Comparison of ENCODE assay signal across 33 cellular contexts in the genomic region with DNA sequence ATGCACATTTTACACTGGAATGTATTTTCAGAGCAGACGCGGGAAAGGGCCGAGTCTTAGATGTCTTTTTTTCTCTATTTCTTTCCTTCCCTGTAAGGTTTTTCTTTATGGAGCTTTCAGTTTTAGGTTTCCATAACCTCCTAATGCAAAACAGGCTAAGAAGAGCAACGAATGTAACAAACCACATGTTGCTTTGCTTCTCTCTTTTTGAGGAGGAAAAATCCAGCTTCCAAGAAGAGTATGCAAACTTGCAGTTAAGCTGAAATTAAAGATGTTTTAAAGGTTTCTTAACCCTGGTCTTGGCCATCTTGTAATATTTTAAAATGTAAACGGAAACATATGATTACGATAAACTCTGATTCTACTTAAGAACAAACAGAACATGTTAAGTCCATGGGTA.
"Had no signal": no experiment of that assay in that cellular context is flagged by ENCODE, and none has a peak within 500 bp of the region (broad histone marks: within the 10 kb centered on the region; RNA-seq: fewer than 3 reads in every experiment).

No MANE protein-coding gene starts in this region.

- H3K27me3 ChIP-seq: ascending aorta, breast epithelium, Peyer's patch had no signal

- H3K4me2 ChIP-seq: SK-N-SH had no signal

- H3K27ac ChIP-seq: ascending aorta, breast epithelium, Peyer's patch, SJSA1 had no signal

- H3K4me3 ChIP-seq: ascending aorta, breast epithelium, Peyer's patch, SJSA1 had no signal

- H3K9ac ChIP-seq: SK-N-SH had no signal

- H3K36me3 Mint-ChIP-seq: activated naive CD8-positive, alpha-beta T cell treated with anti-CD3 and anti-CD28 coated beads for 36 hours had no signal

- H3K4me1 Mint-ChIP-seq: activated CD4-positive, alpha-beta T cell treated with anti-CD3 and anti-CD28 coated beads, Interleukin-2, amount 10 ng/mL, durations not matched to agents 24 days and 14 days; activated naive CD8-positive, alpha-beta T cell treated with anti-CD3 and anti-CD28 coated beads for 36 hours; activated T-helper 17 cell treated with anti-CD3 and anti-CD28 coated beads, Interleukin-2, amount 50 U/mL, for 72 hours had no signal

- H3K27ac Mint-ChIP-seq: activated CD4-positive, alpha-beta T cell treated with anti-CD3 and anti-CD28 coated beads, Interleukin-2, amount 10 ng/mL, durations not matched to agents 24 days and 14 days; activated CD8-positive, alpha-beta T cell treated with anti-CD3 and anti-CD28 coated beads for 36 hours; activated naive CD8-positive, alpha-beta T cell treated with anti-CD3 and anti-CD28 coated beads for 36 hours; activated T-cell treated with anti-CD3 and anti-CD28 coated beads, Interleukin-2, amount 50 U/mL, for 72 hours; activated T-helper 17 cell treated with anti-CD3 and anti-CD28 coated beads, Interleukin-2, amount 50 U/mL, for 72 hours; T-helper 1 cell treated with Interleukin-12 subunit alpha and Interleukin-12 subunit beta and Interleukin-4 antibody, amounts not matched to agents 30 μg/mL and 1 μg/mL, for 36 hours; T-helper 2 cell treated with Interferon-gamma antibody and Interleukin-4, amounts not matched to agents 5 μg/mL and 100 μg/mL, for 36 hours had no signal

- H3K9me3 ChIP-seq: ascending aorta, breast epithelium, Peyer's patch, SJSA1, SK-N-SH had no signal

- H3K27me3 Mint-ChIP-seq: activated T-helper 17 cell treated with anti-CD3 and anti-CD28 coated beads, Interleukin-2, amount 50 U/mL, for 72 hours had no signal

- H3K4me3 Mint-ChIP-seq: activated CD4-positive, alpha-beta T cell treated with anti-CD3 and anti-CD28 coated beads, Interleukin-2, amount 10 ng/mL, durations not matched to agents 24 days and 14 days; activated CD8-positive, alpha-beta T cell treated with anti-CD3 and anti-CD28 coated beads for 36 hours; activated naive CD8-positive, alpha-beta T cell treated with anti-CD3 and anti-CD28 coated beads for 36 hours; activated T-cell treated with anti-CD3 and anti-CD28 coated beads, Interleukin-2, amount 50 U/mL, for 72 hours; activated T-helper 17 cell treated with anti-CD3 and anti-CD28 coated beads, Interleukin-2, amount 50 U/mL, for 72 hours; T-helper 1 cell treated with Interleukin-12 subunit alpha and Interleukin-12 subunit beta and Interleukin-4 antibody, amounts not matched to agents 30 μg/mL and 1 μg/mL, for 36 hours; T-helper 2 cell treated with Interferon-gamma antibody and Interleukin-4, amounts not matched to agents 5 μg/mL and 100 μg/mL, for 36 hours had no signal

- H3K4me1 ChIP-seq: ascending aorta, breast epithelium, Peyer's patch, SJSA1 had no signal

- H3K9me3 Mint-ChIP-seq: activated CD4-positive, alpha-beta T cell treated with anti-CD3 and anti-CD28 coated beads, Interleukin-2, amount 10 ng/mL, durations not matched to agents 24 days and 14 days; activated CD8-positive, alpha-beta T cell treated with anti-CD3 and anti-CD28 coated beads for 36 hours; activated naive CD8-positive, alpha-beta T cell treated with anti-CD3 and anti-CD28 coated beads for 36 hours; activated T-cell treated with anti-CD3 and anti-CD28 coated beads, Interleukin-2, amount 50 U/mL, for 72 hours; activated T-helper 17 cell treated with anti-CD3 and anti-CD28 coated beads, Interleukin-2, amount 50 U/mL, for 72 hours; T-helper 1 cell treated with Interleukin-12 subunit alpha and Interleukin-12 subunit beta and Interleukin-4 antibody, amounts not matched to agents 30 μg/mL and 1 μg/mL, for 36 hours; T-helper 2 cell treated with Interferon-gamma antibody and Interleukin-4, amounts not matched to agents 5 μg/mL and 100 μg/mL, for 36 hours had no signal

- DNase-seq: activated CD4-positive, alpha-beta T cell treated with anti-CD3 and anti-CD28 coated beads, Interleukin-2, amount 10 ng/mL, durations not matched to agents 24 days and 14 days; activated CD4-positive, alpha-beta T cell treated with anti-CD3 and anti-CD28 coated beads, Interleukin-2, amount 50 U/mL, for 4 hours; activated CD8-positive, alpha-beta T cell treated with anti-CD3 and anti-CD28 coated beads for 36 hours; activated effector memory CD4-positive, alpha-beta T cell treated with anti-CD3 and anti-CD28 coated beads, Interleukin-2, amount 50 U/mL, for 16 hours; activated naive CD4-positive, alpha-beta T cell; activated naive CD4-positive, alpha-beta T cell treated with anti-CD3 and anti-CD28 coated beads, Interleukin-2, amount 50 U/mL, for 16 hours; activated naive CD8-positive, alpha-beta T cell treated with anti-CD3 and anti-CD28 coated beads for 36 hours; activated T-cell treated with anti-CD3 and anti-CD28 coated beads, Interleukin-2, amount 50 U/mL, for 1 hour; activated T-cell treated with anti-CD3 and anti-CD28 coated beads, Interleukin-2, amount 50 U/mL, for 72 hours; amygdala; caudate nucleus; Kasumi-1; KG1; MM.1S; NCI-H1092 treated with DMSO at 0.1 percent for 48 hours; NCI-H1417; NCI-H146; NCI-H187; NCI-H2029 treated with DMSO at 0.1 percent for 48 hours; NCI-H2227 treated with DMSO at 0.1 percent for 48 hours; NCI-H446; NCI-H69; Peyer's patch; RPMI8226; SHP77 treated with DMSO at 0.1 percent for 48 hours; SK-N-SH had no signal

- H3K36me3 ChIP-seq: ascending aorta, breast epithelium, Peyer's patch, SJSA1 had no signal

- FAIRE-seq: TTC549 had no signal

- ATAC-seq: activated CD8-positive, alpha-beta T cell treated with anti-CD3 and anti-CD28 coated beads for 36 hours; activated T-cell treated with anti-CD3 and anti-CD28 coated beads, Interleukin-2, amount 50 U/mL, for 72 hours; activated T-helper 17 cell treated with anti-CD3 and anti-CD28 coated beads, Interleukin-2, amount 50 U/mL, for 72 hours had no signal
